Comparison of ENCODE assay signal across 12 cellular contexts in the genomic region with DNA sequence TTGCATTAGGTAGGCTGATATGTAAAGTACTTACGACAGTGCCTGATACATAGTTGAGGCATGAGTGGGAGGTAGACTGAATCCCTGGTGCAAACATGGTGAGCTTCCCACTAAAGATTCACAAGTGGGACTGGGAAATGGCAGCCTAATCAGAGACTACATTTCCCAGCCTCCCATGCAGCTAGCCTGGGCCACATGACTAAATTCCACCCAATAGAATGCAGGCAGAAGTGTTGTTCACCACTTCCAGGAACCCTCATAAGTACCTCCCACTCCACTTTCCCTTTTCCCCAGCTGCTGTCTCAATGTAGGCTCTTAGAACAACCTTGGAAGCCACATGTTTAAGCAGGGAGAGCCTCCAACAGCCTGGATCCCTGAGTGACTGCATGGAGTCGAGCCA.
DNase-seq lines count a peak whose midpoint lies in the region; FAIRE-seq and TF ChIP-seq lines count a peak whose summit lies in the region.
"Had no signal": no experiment of that assay in that cellular context is flagged by ENCODE, and none has a peak within 500 bp of the region (broad histone marks: within the 10 kb centered on the region; RNA-seq: fewer than 3 reads in every experiment).

No MANE protein-coding gene starts in this region.

- H3K27ac ChIP-seq in breast epithelium (no peak overlapping the region), small intestine (ENCODE audit: low read depth in 1 of 2, low read length in 1 of 2) (no peak overlapping the region)
- H3K27ac ChIP-seq: thyroid gland had no signal

- no peak overlapping the region for H3K4me3 Mint-ChIP-seq in MCF 10A (ENCODE audit: unreplicated experiment)
- H3K4me3 Mint-ChIP-seq: activated CD4-positive, alpha-beta T cell treated with anti-CD3 and anti-CD28 coated beads, Interleukin-2, amount 10 ng/mL, durations not matched to agents 7 days and 5 days had no signal

- no peaks in the 10 kb centered on the region for H3K27me3 Mint-ChIP-seq in MCF 10A (ENCODE audit: insufficient read depth, unreplicated experiment)
- H3K27me3 Mint-ChIP-seq: activated CD4-positive, alpha-beta T cell treated with anti-CD3 and anti-CD28 coated beads, Interleukin-2, amount 10 ng/mL, durations not matched to agents 7 days and 5 days had no signal

- TF ChIP-seq POLR2A in breast epithelium (IDR thresholded peaks at IDR 0.05), result no peak

- H3K4me3 ChIP-seq in breast epithelium (no peak overlapping the region), cardiac fibroblast (replicated peaks in 1 of 2; ENCODE audit: low read depth in 2 of 2, low read length in 2 of 2) (no peak overlapping the region), small intestine (ENCODE audit: low read depth in 1 of 2, low read length in 2 of 2) (no peak overlapping the region)
- H3K4me3 ChIP-seq: BLaER1 treated with 17β-estradiol and CSF1 and Interleukin-3, amounts not matched to agents 10 nM and 100 nM; thyroid gland had no signal

- BruUV-seq in MCF 10A (replicated peaks; lab: Mats Ljungman, UMichigan), result no TSS peak

- CTCF ChIA-PET in MCF 10A (lab: Yijun Ruan, JAX), result interaction anchor here (0.6 kb wide), 1 partner anchor 309 kb away, joined by 3 read pairs; no protein-coding TSS in a partner anchor

- FAIRE-seq in small intestine (lab: Jason Lieb, UNC), result no peak

- no peak overlapping the region for H3K27ac Mint-ChIP-seq in MCF 10A (ENCODE audit: low read depth, unreplicated experiment)
- H3K27ac Mint-ChIP-seq: activated CD4-positive, alpha-beta T cell treated with anti-CD3 and anti-CD28 coated beads, Interleukin-2, amount 10 ng/mL, durations not matched to agents 7 days and 5 days had no signal

- peaks cover 0 to 4% of the 10 kb centered on the region in 2 donors for H3K9me3 ChIP-seq in breast epithelium
- no peaks in the 10 kb centered on the region for H3K9me3 ChIP-seq in small intestine (ENCODE audit: control insufficient read depth, low read depth)
- H3K9me3 ChIP-seq: thyroid gland had no signal

- no peaks in the 10 kb centered on the region for H3K36me3 Mint-ChIP-seq in MCF 10A (ENCODE audit: insufficient read depth, unreplicated experiment)

- H3K4me1 Mint-ChIP-seq in MCF 10A (ENCODE audit: insufficient read depth, unreplicated experiment), result peaks cover 12% of the 10 kb centered on the region
- H3K4me1 Mint-ChIP-seq: activated CD4-positive, alpha-beta T cell treated with anti-CD3 and anti-CD28 coated beads, Interleukin-2, amount 10 ng/mL, durations not matched to agents 7 days and 5 days had no signal

- TF ChIP-seq CTCF in MCF 10A (IDR thresholded peaks at IDR 0.05; ENCODE audit: unreplicated experiment) (no peak), breast epithelium (IDR thresholded peaks at IDR 0.05) (no peak), cardiac fibroblast (IDR thresholded peaks at IDR 0.05; ENCODE audit: low read depth, low read length) (no peak)

- intact Hi-C loops in MCF 10A (cut with micrococcal nuclease) (no loop called here), breast epithelium (cut with DNase I; ENCODE audit: low total_unique reads) (no loop called here)

- no peaks in the 10 kb centered on the region for H3K4me1 ChIP-seq in breast epithelium
- H3K4me1 ChIP-seq in small intestine (ENCODE audit: control insufficient read depth in 2 of 2, insufficient read depth in 1 of 2, low read depth in 1 of 2, low read length in 1 of 2), result no peaks in the 10 kb centered on the region
- H3K4me1 ChIP-seq: thyroid gland had no signal

- DNase-seq in MCF 10A (ENCODE audit: unreplicated experiment) (peak; percentile 40), breast epithelium (ENCODE audit: low spot score in 2 of 2) (no peak), NCI-H510A treated with DMSO at 0.1 percent for 48 hours (lab: John Stamatoyannopoulos, UW) (peak; percentile 39), cardiac fibroblast (ENCODE audit: low read depth in 2 of 2) (peak; percentile 52 to 76), small intestine (peak; percentile 1), COLO668 (lab: John Stamatoyannopoulos, UW; ENCODE audit: unreplicated experiment) (no peak), cortex of kidney (lab: John Stamatoyannopoulos, UW) (no peak)
- no peak for DNase-seq in stimulated activated CD4-positive, alpha-beta T cell treated with anti-CD3 and anti-CD28 coated beads, Interleukin-4, amount 100 ng/mL, for 24 hours
- DNase-seq: activated CD4-positive, alpha-beta T cell treated with anti-CD3 and anti-CD28 coated beads, Interleukin-2, amount 10 ng/mL, durations not matched to agents 7 days and 5 days; stimulated activated CD4-positive, alpha-beta T cell treated with anti-CD3 and anti-CD28 coated beads, Interleukin-2, amount 100 ng/mL, for 24 hours; thyroid gland had no signal

- H3K27me3 ChIP-seq in breast epithelium (peaks cover 0 to 11% of the 10 kb centered on the region in 2 donors), small intestine (ENCODE audit: control insufficient read depth in 2 of 2, insufficient read depth in 2 of 2, low read length in 2 of 2) (peaks cover 0 to 6% of the 10 kb centered on the region in 2 donors)
- H3K27me3 ChIP-seq: BLaER1 treated with 17β-estradiol and CSF1 and Interleukin-3, amounts not matched to agents 10 nM and 100 nM; thyroid gland had no signal

- no peaks in the 10 kb centered on the region for H3K9me3 Mint-ChIP-seq in MCF 10A (ENCODE audit: unreplicated experiment)
- H3K9me3 Mint-ChIP-seq: activated CD4-positive, alpha-beta T cell treated with anti-CD3 and anti-CD28 coated beads, Interleukin-2, amount 10 ng/mL, durations not matched to agents 7 days and 5 days had no signal

- H3K36me3 ChIP-seq in breast epithelium (no peaks in the 10 kb centered on the region), small intestine (ENCODE audit: control insufficient read depth in 2 of 2, insufficient read depth in 2 of 2, low read length in 2 of 2) (no peaks in the 10 kb centered on the region)
- H3K36me3 ChIP-seq: thyroid gland had no signal

- WGBS in small intestine, 3 donors, result 78 to 91% (median 83%) methylated on average over 2 of the region's 2 CpGs

- POLR2A ChIA-PET in MCF 10A (lab: Yijun Ruan, JAX), result no interaction called here

Comparison
In these comparisons a context has a peak if more than half of its experiments do, and no peak if none do; other contexts are left out.
1. DNase-seq: peak in MCF 10A (single experiment), NCI-H510A treated with DMSO at 0.1 percent for 48 hours (single experiment), cardiac fibroblast (2 of 2) and small intestine (single experiment); none in breast epithelium (0 of 2), stimulated activated CD4-positive, alpha-beta T cell treated with anti-CD3 and anti-CD28 coated beads, Interleukin-4, amount 100 ng/mL, for 24 hours (single experiment), COLO668 (single experiment) and cortex of kidney (single experiment).